In genomic region chr14:104297313-104297704, GRCh38 we compare ENCODE assay signal across 30 cellular contexts.
"Had no signal": no experiment of that assay in that cellular context is flagged by ENCODE, and none has a peak within 500 bp of the region (broad histone marks: within the 10 kb centered on the region; RNA-seq: fewer than 3 reads in every experiment).

No MANE protein-coding gene starts in this region.

- DNase-seq: activated CD4-positive, alpha-beta T cell treated with anti-CD3 and anti-CD28 coated beads for 4 hours; activated CD4-positive, alpha-beta T cell treated with anti-CD3 and anti-CD28 coated beads, Interleukin-2, amount 50 U/mL, for 48 hours; activated CD4-positive, CD25-positive, alpha-beta regulatory T cell; activated effector memory CD4-positive, alpha-beta T cell treated with Interleukin-2 at 50 U/mL for 16 hours; activated naive CD4-positive, alpha-beta T cell treated with anti-CD3 and anti-CD28 coated beads for 36 hours; activated T-cell treated with anti-CD3 and anti-CD28 coated beads, Interleukin-2, amount 50 U/mL, for 72 hours; amygdala; cerebellar nuclear complex; effector CD4-positive, alpha-beta T cell; erythroblast; foreskin fibroblast; mammary epithelial cell; small intestine; stimulated activated CD4-positive, alpha-beta T cell treated with anti-CD3 and anti-CD28 coated beads, Interleukin-15, amount 100 ng/mL, for 24 hours; stomach; T1000; uterus had no signal

- H3K9me3 ChIP-seq: heart right ventricle, stomach, suprapubic skin, transverse colon, uterus had no signal

- H3K36me3 ChIP-seq: heart right ventricle, neural progenitor cell, stomach, suprapubic skin, transverse colon, uterus had no signal

- H2AFZ ChIP-seq: neural progenitor cell had no signal

- ATAC-seq: activated T-cell treated with anti-CD3 and anti-CD28 coated beads, Interleukin-2, amount 50 U/mL, for 72 hours; left lobe of liver; naive thymus-derived CD8-positive, alpha-beta T cell; sciatic nerve; stimulated activated memory B cell treated with anti-CD40 and anti-IgM and Interleukin-4, amounts not matched to agents 10 μg/mL and 1 μg/mL and 100 μg/mL, for 72 hours had no signal

- FAIRE-seq: bronchial epithelial cell, keratinocyte, small intestine had no signal

- H3K9ac ChIP-seq: neural progenitor cell had no signal

- H3K4me3 Mint-ChIP-seq: activated naive CD4-positive, alpha-beta T cell treated with anti-CD3 and anti-CD28 coated beads for 36 hours; activated T-cell treated with anti-CD3 and anti-CD28 coated beads, Interleukin-2, amount 50 U/mL, for 72 hours; dendritic cell treated with granulocyte-macrophage colony-stimulating factor and Interleukin-4, amounts not matched to agents 40 ng/mL and 50 ng/mL, for 4 days; mesothelial cell of epicardium; naive thymus-derived CD8-positive, alpha-beta T cell; neural progenitor cell; stimulated activated memory B cell treated with anti-CD40 and anti-IgM and Interleukin-4, amounts not matched to agents 10 μg/mL and 1 μg/mL and 100 μg/mL, for 72 hours; T-helper 1 cell treated with Interleukin-12 subunit alpha and Interleukin-12 subunit beta and Interleukin-4 antibody, amounts not matched to agents 30 μg/mL and 1 μg/mL, for 36 hours had no signal

- H3K4me2 ChIP-seq: neural progenitor cell had no signal

- H3K9me3 Mint-ChIP-seq: activated naive CD4-positive, alpha-beta T cell treated with anti-CD3 and anti-CD28 coated beads for 36 hours; neural progenitor cell; T-helper 1 cell treated with Interleukin-12 subunit alpha and Interleukin-12 subunit beta and Interleukin-4 antibody, amounts not matched to agents 30 μg/mL and 1 μg/mL, for 36 hours had no signal

- H3K27me3 ChIP-seq: neural progenitor cell, transverse colon, uterus had no signal

- H3K4me1 Mint-ChIP-seq: stimulated activated memory B cell treated with anti-CD40 and anti-IgM and Interleukin-4, amounts not matched to agents 10 μg/mL and 1 μg/mL and 100 μg/mL, for 72 hours had no signal

- H3K27me3 Mint-ChIP-seq: dendritic cell treated with granulocyte-macrophage colony-stimulating factor and Interleukin-4, amounts not matched to agents 40 ng/mL and 50 ng/mL, for 4 days had no signal

- H3K4me1 ChIP-seq: stomach, suprapubic skin, uterus had no signal

- H3K4me3 ChIP-seq: heart right ventricle, neural progenitor cell, stomach, suprapubic skin, transverse colon, uterus had no signal

- H3K27ac ChIP-seq: heart right ventricle, neural progenitor cell, stomach, suprapubic skin, transverse colon, uterus had no signal

- H3K27ac Mint-ChIP-seq: activated naive CD4-positive, alpha-beta T cell treated with anti-CD3 and anti-CD28 coated beads for 36 hours; activated T-cell treated with anti-CD3 and anti-CD28 coated beads, Interleukin-2, amount 50 U/mL, for 72 hours; dendritic cell treated with granulocyte-macrophage colony-stimulating factor and Interleukin-4, amounts not matched to agents 40 ng/mL and 50 ng/mL, for 4 days; mesothelial cell of epicardium; stimulated activated memory B cell treated with anti-CD40 and anti-IgM and Interleukin-4, amounts not matched to agents 10 μg/mL and 1 μg/mL and 100 μg/mL, for 72 hours; T-helper 1 cell treated with Interleukin-12 subunit alpha and Interleukin-12 subunit beta and Interleukin-4 antibody, amounts not matched to agents 30 μg/mL and 1 μg/mL, for 36 hours had no signal

- H3K36me3 Mint-ChIP-seq: mesothelial cell of epicardium; naive thymus-derived CD8-positive, alpha-beta T cell; neural progenitor cell; stimulated activated memory B cell treated with anti-CD40 and anti-IgM and Interleukin-4, amounts not matched to agents 10 μg/mL and 1 μg/mL and 100 μg/mL, for 72 hours had no signal
